1 cellular context compared by ENCODE assay signal in genomic region chr17:8255499-8255898, GRCh38.
TF ChIP-seq lines count a peak whose summit lies in the region.

No MANE protein-coding gene starts in this region.

TF ChIP-seq in HepG2, 621 proteins besides CTCF, POLR2A, EP300 and RAD21:
- no peak for TF ChIP-seq FOSL2 (CRISPR knock-in tag; IDR thresholded peaks at IDR 0.05)
- peak; percentile 4; the same call in 1 of the 2 replicates for TF ChIP-seq STAG1 (CRISPR knock-in tag; IDR thresholded peaks at IDR 0.05)
